In the genomic region with DNA sequence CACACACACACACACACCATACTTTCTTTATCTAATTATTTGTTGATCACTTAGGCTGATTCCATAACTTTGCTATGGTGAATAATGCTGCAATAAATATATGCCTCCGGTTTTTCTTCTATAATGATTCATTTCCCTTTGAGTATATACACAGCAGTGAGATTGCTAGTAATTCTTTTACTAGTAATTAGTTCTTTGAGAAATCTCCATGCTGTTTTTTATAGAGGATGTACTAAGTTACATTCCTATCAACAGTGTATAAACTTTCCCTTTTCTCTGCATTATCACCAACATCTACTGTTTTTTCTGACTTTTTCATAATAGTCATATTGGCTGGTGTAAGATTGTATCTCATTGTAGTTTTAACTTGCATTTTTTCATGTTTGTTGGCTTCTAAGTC, we compare ENCODE assay signal across 20 cellular contexts.
A peak's percentile ranks its signal among the peaks of the same experiment; 100 is the strongest.
DNase-seq lines count a peak whose midpoint lies in the region; FAIRE-seq and TF ChIP-seq lines count a peak whose summit lies in the region.
"Had no signal": no experiment of that assay in that cellular context is flagged by ENCODE, and none has a peak within 500 bp of the region (broad histone marks: within the 10 kb centered on the region; RNA-seq: fewer than 3 reads in every experiment).

No MANE protein-coding gene starts in this region.

- CTCF ChIA-PET in PC-9 (lab: Charles Lee), result no interaction called here
- CTCF ChIA-PET in endothelial cell of umbilical vein (lab: Charles Lee), result no interaction called here

- H3K27me3 ChIP-seq in PC-9 (ENCODE audit: insufficient read depth, low read depth), result no peaks in the 10 kb centered on the region
- H3K27me3 ChIP-seq in endothelial cell of umbilical vein (ENCODE audit: control insufficient read depth in 2 of 2, insufficient read depth in 2 of 2, low read length in 2 of 2), result no peaks in the 10 kb centered on the region
- H3K27me3 ChIP-seq: BLaER1 had no signal

- no peak overlapping the region for H3K9ac ChIP-seq in endothelial cell of umbilical vein (replicated peaks; ENCODE audit: extremely low read depth, insufficient read depth, low read length)
- H3K9ac ChIP-seq: BLaER1 had no signal

- H3F3A ChIP-seq in PC-9 (ENCODE audit: insufficient read depth, low read depth), result no peaks in the 10 kb centered on the region

- H3K9me1 ChIP-seq in endothelial cell of umbilical vein (replicated peaks; ENCODE audit: control insufficient read depth, extremely low read depth, insufficient read depth, low read length), result no peaks in the 10 kb centered on the region

- H3K4me1 ChIP-seq in PC-9 (replicated peaks; ENCODE audit: insufficient read depth), result no peaks in the 10 kb centered on the region
- no peaks in the 10 kb centered on the region for H3K4me1 ChIP-seq in endothelial cell of umbilical vein (ENCODE audit: control insufficient read depth, extremely low read depth, insufficient read depth, low read length)
- H3K4me1 ChIP-seq: BLaER1 had no signal

- peak overlapping the region; percentile 50 for H3K27ac Mint-ChIP-seq in HFFc6
- H3K27ac Mint-ChIP-seq: CD14-positive monocyte; CD4-positive, alpha-beta memory T cell had no signal

- intact Hi-C loops in PC-9 (cut with micrococcal nuclease; ENCODE audit: unreplicated experiment) (no loop called here), endothelial cell of umbilical vein (cut with micrococcal nuclease) (no loop called here)

- FAIRE-seq in endothelial cell of umbilical vein (lab: Jason Lieb, UNC) (peak; percentile 72), GM19239 (lab: Jason Lieb, UNC) (no peak)
- FAIRE-seq: GM12892, GM18507, HTR-8/SVneo, K562 had no signal

- H4K20me1 ChIP-seq in PC-9 (ENCODE audit: insufficient read depth) (no peaks in the 10 kb centered on the region), endothelial cell of umbilical vein (replicated peaks; ENCODE audit: control insufficient read depth, extremely low read depth, insufficient read depth, low read length) (no peaks in the 10 kb centered on the region)
- H4K20me1 ChIP-seq: BLaER1 had no signal

- TF ChIP-seq CTCF in HFFc6 (IDR thresholded peaks at IDR 0.05) (no peak), PC-9 (conservative IDR thresholded peaks at IDR 0.05) (no peak), endothelial cell of umbilical vein (IDR thresholded peaks at IDR 0.05; ENCODE audit: extremely low read depth in 1 of 2, insufficient read depth in 1 of 2, low read depth in 1 of 2, low read length in 2 of 2) (no peak)

- H3K4me1 Mint-ChIP-seq in HFFc6 (ENCODE audit: low read depth), result peaks cover 17% of the 10 kb centered on the region
- H3K4me1 Mint-ChIP-seq: CD14-positive monocyte; CD4-positive, alpha-beta memory T cell had no signal

- dilution Hi-C loops in endothelial cell of umbilical vein (cut with MboI; ENCODE audit: extremely low pct_ligation_motif_present, low sequenced_read_pairs), result no loop called here

- H3K4me3 Mint-ChIP-seq in HFFc6, result peak overlapping the region; percentile 63
- H3K4me3 Mint-ChIP-seq: CD14-positive monocyte; CD4-positive, alpha-beta memory T cell had no signal

- peak; percentile 48 for DNase-seq in HFFc6
- no peak for DNase-seq in PC-9
- DNase-seq in endothelial cell of umbilical vein (ENCODE audit: low read depth, low spot score), result peak; percentile 48
- DNase-seq in NCI-H187 treated with DMSO at 0.1 percent for 48 hours (lab: John Stamatoyannopoulos, UW), result no peak
- DNase-seq in superior temporal gyrus (ENCODE audit: extremely low spot score), result no peak
- DNase-seq in GM19239 (ENCODE audit: insufficient read length, low spot score), result no peak
- DNase-seq in DMS53 treated with DMSO at 0.1 percent for 48 hours (lab: John Stamatoyannopoulos, UW; ENCODE audit: unreplicated experiment), result no peak
- DNase-seq: AML-193; CD4-positive, alpha-beta memory T cell; DND-41; GDM1; GOT3; H7; IMR-90 had no signal

- no peaks in the 10 kb centered on the region for H3K9me3 Mint-ChIP-seq in HFFc6

- H3K9me3 ChIP-seq in PC-9 (ENCODE audit: insufficient read depth, low read depth), result no peaks in the 10 kb centered on the region
- H3K9me3 ChIP-seq in endothelial cell of umbilical vein (replicated peaks; ENCODE audit: control insufficient read depth, insufficient read depth, low read length), result no peaks in the 10 kb centered on the region
- H3K9me3 ChIP-seq: BLaER1 had no signal

- H3K9me2 ChIP-seq in PC-9 (ENCODE audit: insufficient read depth), result no peaks in the 10 kb centered on the region; the same call in 1 of the 2 replicates

- POLR2A ChIA-PET in PC-9 (lab: Charles Lee; ENCODE audit: unreplicated experiment) (no interaction called here), endothelial cell of umbilical vein (lab: Charles Lee) (no interaction called here)

- BruUV-seq in PC-9 (replicated peaks; lab: Mats Ljungman, UMichigan) (no TSS peak), endothelial cell of umbilical vein (replicated peaks; lab: Mats Ljungman, UMichigan) (no TSS peak)

- H3K36me3 ChIP-seq in PC-9 (ENCODE audit: low read depth) (no peaks in the 10 kb centered on the region), endothelial cell of umbilical vein (ENCODE audit: control insufficient read depth in 2 of 2, extremely low read depth in 1 of 2, insufficient read depth in 2 of 2, low read length in 2 of 2) (no peaks in the 10 kb centered on the region)
- H3K36me3 ChIP-seq: BLaER1 had no signal

- H3K36me3 Mint-ChIP-seq in HFFc6 (ENCODE audit: low read depth), result no peaks in the 10 kb centered on the region
- H3K36me3 Mint-ChIP-seq: CD14-positive monocyte; CD4-positive, alpha-beta memory T cell had no signal

- H3K4me2 ChIP-seq in PC-9 (no peak overlapping the region), endothelial cell of umbilical vein (ENCODE audit: insufficient read depth, low read length) (peak overlapping the region; percentile 12)
- H3K4me2 ChIP-seq: BLaER1 had no signal

- no peak for TF ChIP-seq POLR2A in endothelial cell of umbilical vein (IDR thresholded peaks at IDR 0.05; ENCODE audit: low read depth, low read length)

- H3K4me3 ChIP-seq in PC-9 (no peak overlapping the region), endothelial cell of umbilical vein (replicated peaks in 1 of 3; ENCODE audit: insufficient read depth in 1 of 3, low read depth in 1 of 3, low read length in 3 of 3) (no peak overlapping the region)
- H3K4me3 ChIP-seq: BLaER1, K562 had no signal

- H2AFZ ChIP-seq in PC-9 (peak overlapping the region; percentile 56; the same call in 1 of the 2 replicates), endothelial cell of umbilical vein (ENCODE audit: low read depth, low read length) (peak overlapping the region; percentile 57)

- H3K79me2 ChIP-seq in PC-9 (ENCODE audit: low read depth), result no peaks in the 10 kb centered on the region
- H3K79me2 ChIP-seq in endothelial cell of umbilical vein (ENCODE audit: control insufficient read depth, insufficient read depth, low read length), result no peaks in the 10 kb centered on the region

- no peak overlapping the region for H3K27ac ChIP-seq in PC-9
- no peak overlapping the region for H3K27ac ChIP-seq in endothelial cell of umbilical vein (ENCODE audit: insufficient read depth, low read depth, low read length)
- H3K27ac ChIP-seq: BLaER1 had no signal

- H3K27me3 Mint-ChIP-seq in HFFc6 (ENCODE audit: insufficient read depth), result no peaks in the 10 kb centered on the region; the same call in 1 of the 2 replicates
- H3K27me3 Mint-ChIP-seq: CD4-positive, alpha-beta memory T cell had no signal

TF ChIP-seq in endothelial cell of umbilical vein, 7 proteins besides CTCF, POLR2A, EP300 and RAD21:
- TF ChIP-seq, protein P1, sequence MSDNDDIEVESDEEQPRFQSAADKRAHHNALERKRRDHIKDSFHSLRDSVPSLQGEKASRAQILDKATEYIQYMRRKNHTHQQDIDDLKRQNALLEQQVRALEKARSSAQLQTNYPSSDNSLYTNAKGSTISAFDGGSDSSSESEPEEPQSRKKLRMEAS (IDR thresholded peaks at IDR 0.05; ENCODE audit: insufficient read depth, insufficient read length), result no peak
- TF ChIP-seq GATA2 (IDR thresholded peaks at IDR 0.05; ENCODE audit: insufficient read depth, insufficient read length, low read depth, low read length) (no peak), EZH2 (IDR thresholded peaks at IDR 0.05; ENCODE audit: borderline replicate concordance, low read depth, low read length, severe bottlenecking) (no peak), POLR2AphosphoS5 (IDR thresholded peaks at IDR 0.05; ENCODE audit: insufficient read depth, low read depth, low read length) (no peak), MYC (IDR thresholded peaks at IDR 0.05; ENCODE audit: low read depth, low read length) (no peak), JUN (IDR thresholded peaks at IDR 0.05; ENCODE audit: borderline replicate concordance, insufficient read depth, insufficient read length, low read depth) (no peak), FOS (IDR thresholded peaks at IDR 0.05; ENCODE audit: borderline replicate concordance, insufficient read depth, low read length) (peak; percentile 14)

Comparison
In these comparisons a context has a peak if more than half of its experiments do, and no peak if none do; other contexts are left out.
1. DNase-seq: peak in HFFc6 (single experiment) and endothelial cell of umbilical vein (single experiment); none in PC-9 (0 of 2), NCI-H187 treated with DMSO at 0.1 percent for 48 hours (single experiment), superior temporal gyrus (single experiment), GM19239 (single experiment) and DMS53 treated with DMSO at 0.1 percent for 48 hours (single experiment).